1 cellular context compared by ENCODE assay signal in genomic region chr2:20177556-20178403, GRCh38.
TF ChIP-seq lines count a peak whose summit lies in the region.

No MANE protein-coding gene starts in this region.

TF ChIP-seq in HCT116, 20 proteins besides CTCF, POLR2A, EP300 and RAD21 (continued from another document):
- TF ChIP-seq REST (IDR thresholded peaks at IDR 0.05; ENCODE audit: low read depth): no peak
